Comparison of ENCODE assay signal across 8 cellular contexts in the genomic region with DNA sequence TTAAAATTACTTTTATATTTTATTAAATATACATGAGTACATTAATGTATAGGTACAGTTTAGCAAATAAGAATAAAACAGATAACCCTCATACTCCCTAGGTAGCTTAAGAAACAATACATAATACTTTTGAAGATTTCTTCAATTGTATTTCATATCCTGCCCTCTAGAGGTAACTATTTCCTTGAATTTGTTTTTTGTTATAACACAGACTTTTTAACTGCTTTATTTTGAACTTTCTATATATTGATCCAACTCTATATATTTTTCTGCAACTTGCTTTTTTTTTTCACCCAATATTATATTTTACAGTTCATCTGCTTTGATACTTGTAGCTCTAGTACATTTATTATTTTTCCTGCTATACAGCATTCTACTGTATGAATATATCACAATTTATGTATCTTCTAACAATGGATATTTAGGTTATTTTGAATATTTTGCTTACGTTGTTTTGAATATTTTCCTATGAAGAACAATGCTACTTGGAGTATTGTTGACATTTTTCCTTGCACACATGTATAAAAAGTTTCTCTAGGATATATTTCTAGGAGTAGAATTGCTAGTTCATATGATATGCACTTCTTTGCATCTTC.
A peak's percentile ranks its signal among the peaks of the same experiment; 100 is the strongest.
DNase-seq lines count a peak whose midpoint lies in the region; ATAC-seq, FAIRE-seq and TF ChIP-seq lines count a peak whose summit lies in the region.

No MANE protein-coding gene starts in this region.

- ATAC-seq in GM23338 = no peak
- ATAC-seq in GM21786 (IDR thresholded peaks at IDR 0.05; ENCODE audit: unreplicated experiment) = no peak

- H3K4me2 ChIP-seq in GM23338 = no peak overlapping the region

- H3K4me1 Mint-ChIP-seq in GM23338 (no peaks in the 10 kb centered on the region), mesothelial cell of epicardium (no peaks in the 10 kb centered on the region)
- H3K4me1 Mint-ChIP-seq in activated T-helper 1 cell treated with anti-CD3 and anti-CD28 coated beads, Interleukin-12 subunit alpha, Interleukin-12 subunit beta, Interleukin-2, Interleukin-4 antibody, amounts not matched to agents 30 ng/mL and 10 ng/mL and 1 ng/mL, durations not matched to agents 14 hours and 24 hours and 36 hours (ENCODE audit: low read depth) = peaks cover 2% of the 10 kb centered on the region

- H3K27me3 Mint-ChIP-seq in GM23338 (ENCODE audit: insufficient read depth, low read depth, poor library complexity) (peaks cover 2% of the 10 kb centered on the region), mesothelial cell of epicardium (ENCODE audit: low read depth) (no peaks in the 10 kb centered on the region)
- H3K27me3 Mint-ChIP-seq in activated T-helper 1 cell treated with anti-CD3 and anti-CD28 coated beads, Interleukin-12 subunit alpha, Interleukin-12 subunit beta, Interleukin-2, Interleukin-4 antibody, amounts not matched to agents 30 ng/mL and 10 ng/mL and 1 ng/mL, durations not matched to agents 14 hours and 24 hours and 36 hours (ENCODE audit: insufficient read depth) = peaks cover 4% of the 10 kb centered on the region

- intact Hi-C loops in activated T-helper 1 cell treated with anti-CD3 and anti-CD28 coated beads, Interleukin-12 subunit alpha, Interleukin-12 subunit beta, Interleukin-2, Interleukin-4 antibody, amounts not matched to agents 30 ng/mL and 10 ng/mL and 1 ng/mL, durations not matched to agents 14 hours and 24 hours and 36 hours (cut with micrococcal nuclease) = loop anchor here (1.0 to 2.0 kb wide), 4 partner anchors 73 to 374 kb away; a partner anchor contains a TSS

- DNase-seq in DMS53 (lab: John Stamatoyannopoulos, UW) = peak; percentile 50
- peak; percentile 21 for DNase-seq in GM23338 (ENCODE audit: low spot score)
- DNase-seq in mesothelial cell of epicardium (ENCODE audit: low spot score in 2 of 2, unreplicated experiment in 2 of 2) = no peak
- no peak for DNase-seq in activated effector memory CD4-positive, alpha-beta T cell treated with Interleukin-2 at 50 U/mL for 16 hours
- DNase-seq in activated T-helper 1 cell treated with anti-CD3 and anti-CD28 coated beads, Interleukin-12 subunit alpha, Interleukin-12 subunit beta, Interleukin-2, Interleukin-4 antibody, amounts not matched to agents 30 ng/mL and 10 ng/mL and 1 ng/mL, durations not matched to agents 14 hours and 24 hours and 36 hours (ENCODE audit: low spot score) = no peak
- DNase-seq in OCI-M2 (lab: John Stamatoyannopoulos, UW; ENCODE audit: unreplicated experiment) = no peak

- no peaks in the 10 kb centered on the region for H3F3A ChIP-seq in GM23338 (replicated peaks; ENCODE audit: low read depth)

- peak; percentile 89 for FAIRE-seq in TTC549 (lab: Jason Lieb, UNC)

- H3K36me3 ChIP-seq in GM23338 (ENCODE audit: insufficient read depth) = no peaks in the 10 kb centered on the region

- no peak overlapping the region for H3K27ac Mint-ChIP-seq in GM23338
- H3K27ac Mint-ChIP-seq in mesothelial cell of epicardium = no peak overlapping the region
- no peak overlapping the region for H3K27ac Mint-ChIP-seq in activated T-helper 1 cell treated with anti-CD3 and anti-CD28 coated beads, Interleukin-12 subunit alpha, Interleukin-12 subunit beta, Interleukin-2, Interleukin-4 antibody, amounts not matched to agents 30 ng/mL and 10 ng/mL and 1 ng/mL, durations not matched to agents 14 hours and 24 hours and 36 hours

- no peak overlapping the region for H3K27ac ChIP-seq in GM23338 (ENCODE audit: low read depth)

- no peaks in the 10 kb centered on the region for H4K20me1 ChIP-seq in GM23338 (replicated peaks; ENCODE audit: insufficient read depth)

- no peaks in the 10 kb centered on the region for H3K27me3 ChIP-seq in GM23338 (ENCODE audit: insufficient read depth)

- no peak overlapping the region for H2AFZ ChIP-seq in GM23338

- H3K4me3 Mint-ChIP-seq in GM23338 (no peak overlapping the region), mesothelial cell of epicardium (no peak overlapping the region)
- H3K4me3 Mint-ChIP-seq in activated T-helper 1 cell treated with anti-CD3 and anti-CD28 coated beads, Interleukin-12 subunit alpha, Interleukin-12 subunit beta, Interleukin-2, Interleukin-4 antibody, amounts not matched to agents 30 ng/mL and 10 ng/mL and 1 ng/mL, durations not matched to agents 14 hours and 24 hours and 36 hours = no peak overlapping the region

- TF ChIP-seq CTCF in GM23338 (conservative IDR thresholded peaks at IDR 0.05; ENCODE audit: low read depth in 2 of 2) (peak in 1 of 2 experiments; percentile 65; a peak in 3 of 4 replicates), mesothelial cell of epicardium (IDR thresholded peaks at IDR 0.05; ENCODE audit: unreplicated experiment) (peak; percentile 58)

- H3K9me2 ChIP-seq in GM23338 (ENCODE audit: insufficient read depth) = no peaks in the 10 kb centered on the region; the same call in 1 of the 2 replicates

- no peaks in the 10 kb centered on the region for H3K4me1 ChIP-seq in GM23338 (ENCODE audit: insufficient read depth)

- H3K36me3 Mint-ChIP-seq in GM23338 (ENCODE audit: low read depth) (no peaks in the 10 kb centered on the region), mesothelial cell of epicardium (no peaks in the 10 kb centered on the region)
- H3K36me3 Mint-ChIP-seq in activated T-helper 1 cell treated with anti-CD3 and anti-CD28 coated beads, Interleukin-12 subunit alpha, Interleukin-12 subunit beta, Interleukin-2, Interleukin-4 antibody, amounts not matched to agents 30 ng/mL and 10 ng/mL and 1 ng/mL, durations not matched to agents 14 hours and 24 hours and 36 hours (ENCODE audit: low read depth) = no peaks in the 10 kb centered on the region

- peaks cover 10% of the 10 kb centered on the region for H3K9me3 Mint-ChIP-seq in GM23338
- H3K9me3 Mint-ChIP-seq in mesothelial cell of epicardium = peaks cover 10% of the 10 kb centered on the region
- peaks cover 1% of the 10 kb centered on the region for H3K9me3 Mint-ChIP-seq in activated T-helper 1 cell treated with anti-CD3 and anti-CD28 coated beads, Interleukin-12 subunit alpha, Interleukin-12 subunit beta, Interleukin-2, Interleukin-4 antibody, amounts not matched to agents 30 ng/mL and 10 ng/mL and 1 ng/mL, durations not matched to agents 14 hours and 24 hours and 36 hours

- H3K4me3 ChIP-seq in GM23338 = no peak overlapping the region

- no peaks in the 10 kb centered on the region for H3K79me2 ChIP-seq in GM23338 (replicated peaks; ENCODE audit: insufficient read depth)

TF ChIP-seq in GM23338, 12 proteins besides CTCF, POLR2A, EP300 and RAD21:
- TF ChIP-seq CREB1 (CRISPR knock-in tag; IDR thresholded peaks at IDR 0.05; ENCODE audit: low read depth) = no peak
TF ChIP-seq in GM23338: peak in this region for 0.

Comparison
In these comparisons a context has a peak if more than half of its experiments do, and no peak if none do; other contexts are left out.
1. DNase-seq: peak in DMS53 (single experiment) and GM23338 (single experiment); none in mesothelial cell of epicardium (0 of 2), activated effector memory CD4-positive, alpha-beta T cell treated with Interleukin-2 at 50 U/mL for 16 hours (single experiment), activated T-helper 1 cell treated with anti-CD3 and anti-CD28 coated beads, Interleukin-12 subunit alpha, Interleukin-12 subunit beta, Interleukin-2, Interleukin-4 antibody, amounts not matched to agents 30 ng/mL and 10 ng/mL and 1 ng/mL, durations not matched to agents 14 hours and 24 hours and 36 hours (single experiment) and OCI-M2 (single experiment).